In genomic region chrX:130165703-130166502, GRCh38 we compare ENCODE assay signal across 8 cellular contexts. TPM values are rescaled to one million over a fixed set of nuclear protein-coding genes. Genes with fewer than 3 reads are reported as not detected.
DNase-seq lines count a peak whose midpoint lies in the region; ATAC-seq and TF ChIP-seq lines count a peak whose summit lies in the region.

Gene AIFM1, minus strand, starts transcription at chrX:130165841. Its CDS starts 185 bp downstream, at chrX:130165656.

- no peaks in the 10 kb centered on the region for H3K36me3 ChIP-seq in upper lobe of right lung

- H3K27me3 Mint-ChIP-seq in T-helper 1 cell treated with Interleukin-12 subunit alpha and Interleukin-12 subunit beta and Interleukin-4 antibody, amounts not matched to agents 30 μg/mL and 1 μg/mL, for 36 hours (ENCODE audit: low read depth) = no peaks in the 10 kb centered on the region

- peak within 1 kb of the TSS; percentile 66 for H3K4me3 ChIP-seq in upper lobe of right lung

- no peaks in the 10 kb centered on the region for H3K9me3 ChIP-seq in upper lobe of right lung

- peaks cover 13% of the 10 kb centered on the region for H3K4me1 ChIP-seq in upper lobe of right lung

- DNase-seq in GM13977 (ENCODE audit: low spot score) (peak; percentile 83), NCI-H1694 (lab: John Stamatoyannopoulos, UW) (peak; percentile 88), amniotic stem cell (lab: John Stamatoyannopoulos, UW) (peak; percentile 68), left cardiac atrium (peak; percentile 93), posterior vena cava (ENCODE audit: low spot score) (peak; percentile 98), upper lobe of right lung (peak; percentile 96)

- intact Hi-C loops in left cardiac atrium (cut with DNase I) (no loop called here), posterior vena cava (cut with DNase I) (no loop called here), upper lobe of right lung (cut with DNase I) (no loop called here)

- no peaks in the 10 kb centered on the region for H3K27me3 ChIP-seq in upper lobe of right lung

- H3K27ac ChIP-seq in upper lobe of right lung = peak within 1 kb of the TSS; percentile 84

- peak within 1 kb of the TSS; percentile 96 for H3K27ac Mint-ChIP-seq in T-helper 1 cell treated with Interleukin-12 subunit alpha and Interleukin-12 subunit beta and Interleukin-4 antibody, amounts not matched to agents 30 μg/mL and 1 μg/mL, for 36 hours

- H3K36me3 Mint-ChIP-seq in T-helper 1 cell treated with Interleukin-12 subunit alpha and Interleukin-12 subunit beta and Interleukin-4 antibody, amounts not matched to agents 30 μg/mL and 1 μg/mL, for 36 hours (ENCODE audit: low read depth) = no peaks in the 10 kb centered on the region

- H3K4me3 Mint-ChIP-seq in T-helper 1 cell treated with Interleukin-12 subunit alpha and Interleukin-12 subunit beta and Interleukin-4 antibody, amounts not matched to agents 30 μg/mL and 1 μg/mL, for 36 hours = peak within 1 kb of the TSS; percentile 90

- TF ChIP-seq CTCF in GM13977 (IDR thresholded peaks at IDR 0.05; ENCODE audit: extremely low read depth, insufficient read depth, missing control alignments) (no peak), upper lobe of right lung (IDR thresholded peaks at IDR 0.05) (no peak)

- in situ Hi-C loops in GM13977 (cut with MboI; ENCODE audit: low pct_unique_long_range_greater_than_20kb, low sequenced_read_pairs, unreplicated experiment) = no loop called here

- no peaks in the 10 kb centered on the region for H3K9me3 Mint-ChIP-seq in T-helper 1 cell treated with Interleukin-12 subunit alpha and Interleukin-12 subunit beta and Interleukin-4 antibody, amounts not matched to agents 30 μg/mL and 1 μg/mL, for 36 hours

- ATAC-seq in HG02884 (IDR thresholded peaks at IDR 0.05; ENCODE audit: unreplicated experiment) = peak; percentile 82
- ATAC-seq in left cardiac atrium = peak; percentile 97 to 99
- ATAC-seq in upper lobe of right lung = peak; percentile 98

- H3K4me1 Mint-ChIP-seq in T-helper 1 cell treated with Interleukin-12 subunit alpha and Interleukin-12 subunit beta and Interleukin-4 antibody, amounts not matched to agents 30 μg/mL and 1 μg/mL, for 36 hours (ENCODE audit: low read depth) = peaks cover 27% of the 10 kb centered on the region

RNA-seq across cellular contexts. Expression of gene AIFM1, which starts in this region (rescaled TPM):
- 10 to 100 TPM; 83.1 to 99.9 TPM for total RNA-seq in left cardiac atrium
- total RNA-seq in posterior vena cava = 10 to 100 TPM; 17.5 to 22.6 TPM
- total RNA-seq in upper lobe of right lung = 23.2 TPM

Comparison
In these comparisons a context has a peak if more than half of its experiments do, and no peak if none do; other contexts are left out.
1. Peak in every context shown above with its lines: DNase-seq, ATAC-seq, H3K4me3 ChIP-seq and H3K27ac ChIP-seq.